In genomic region chr19:8185343-8186068, GRCh38 we compare ENCODE assay signal across 35 cellular contexts. TPM values are rescaled to one million over a fixed set of nuclear protein-coding genes. Genes with fewer than 3 reads are reported as not detected.
"Had no signal": no experiment of that assay in that cellular context is flagged by ENCODE, and none has a peak within 500 bp of the region (broad histone marks: within the 10 kb centered on the region; RNA-seq: fewer than 3 reads in every experiment).

No MANE protein-coding gene starts in this region.

- DNase-seq: activated CD4-positive, alpha-beta memory T cell treated with anti-CD3 and anti-CD28 coated beads for 36 hours; activated CD4-positive, alpha-beta T cell treated with anti-CD3 and anti-CD28 coated beads for 4 hours; activated CD8-positive, alpha-beta memory T cell treated with anti-CD3 and anti-CD28 coated beads, Interleukin-2, amount 50 U/mL, for 4 hours; activated effector memory CD4-positive, alpha-beta T cell treated with anti-CD3 and anti-CD28 coated beads, Interleukin-2, amount 50 U/mL, for 16 hours; activated naive CD4-positive, alpha-beta T cell treated with anti-CD3 and anti-CD28 coated beads for 36 hours; activated naive CD8-positive, alpha-beta T cell treated with anti-CD3 and anti-CD28 coated beads for 36 hours; activated T-cell treated with anti-CD3 and anti-CD28 coated beads, Interleukin-2, amount 50 U/mL, for 1 hour; caudate nucleus; cortex of kidney; effector memory CD8-positive, alpha-beta T cell; foreskin melanocyte; heart right ventricle; kidney glomerular epithelial cell; left ventricle myocardium inferior; mesendoderm; stimulated activated CD4-positive, alpha-beta T cell treated with anti-CD3 and anti-CD28 coated beads, Interleukin-15, amount 100 ng/mL, for 24 hours; stimulated activated CD4-positive, alpha-beta T cell treated with anti-CD3 and anti-CD28 coated beads, Interleukin-2, amount 100 ng/mL, for 24 hours; stimulated activated naive CD4-positive, alpha-beta T cell; T-helper 9 cell; tibial artery; upper lobe of right lung had no signal

- H3K4me3 Mint-ChIP-seq: activated CD4-positive, alpha-beta memory T cell treated with anti-CD3 and anti-CD28 coated beads for 36 hours; activated naive CD4-positive, alpha-beta T cell treated with anti-CD3 and anti-CD28 coated beads for 36 hours; activated naive CD8-positive, alpha-beta T cell treated with anti-CD3 and anti-CD28 coated beads for 36 hours; activated T-helper 1 cell treated with anti-CD3 and anti-CD28 coated beads, Interleukin-12 subunit alpha, Interleukin-12 subunit beta, Interleukin-2, Interleukin-4 antibody, amounts not matched to agents 30 ng/mL and 10 ng/mL and 1 ng/mL, durations not matched to agents 14 hours and 24 hours and 36 hours; effector memory CD8-positive, alpha-beta T cell; natural killer cell treated with Interleukin-12 subunit alpha and Interleukin-12 subunit beta and Interleukin-15 and Interleukin-18, amount 100 ng/mL, for 72 hours had no signal

- H3K4me3 ChIP-seq: heart right ventricle, left ventricle myocardium inferior, lung, right atrium auricular region, suprapubic skin, tibial artery, upper lobe of right lung had no signal

- H3K27ac ChIP-seq: heart right ventricle, left ventricle myocardium inferior, right atrium auricular region, suprapubic skin, tibial artery, upper lobe of right lung, VCaP had no signal

- H3K9me3 Mint-ChIP-seq: activated CD4-positive, alpha-beta memory T cell treated with anti-CD3 and anti-CD28 coated beads for 36 hours; activated naive CD4-positive, alpha-beta T cell treated with anti-CD3 and anti-CD28 coated beads for 36 hours; activated naive CD8-positive, alpha-beta T cell treated with anti-CD3 and anti-CD28 coated beads for 36 hours; activated T-helper 1 cell treated with anti-CD3 and anti-CD28 coated beads, Interleukin-12 subunit alpha, Interleukin-12 subunit beta, Interleukin-2, Interleukin-4 antibody, amounts not matched to agents 30 ng/mL and 10 ng/mL and 1 ng/mL, durations not matched to agents 14 hours and 24 hours and 36 hours; effector memory CD8-positive, alpha-beta T cell; natural killer cell treated with Interleukin-12 subunit alpha and Interleukin-12 subunit beta and Interleukin-15 and Interleukin-18, amount 100 ng/mL, for 72 hours had no signal

- H3K27ac Mint-ChIP-seq: activated CD4-positive, alpha-beta memory T cell treated with anti-CD3 and anti-CD28 coated beads for 36 hours; activated naive CD4-positive, alpha-beta T cell treated with anti-CD3 and anti-CD28 coated beads for 36 hours; activated naive CD8-positive, alpha-beta T cell treated with anti-CD3 and anti-CD28 coated beads for 36 hours; activated T-helper 1 cell treated with anti-CD3 and anti-CD28 coated beads, Interleukin-12 subunit alpha, Interleukin-12 subunit beta, Interleukin-2, Interleukin-4 antibody, amounts not matched to agents 30 ng/mL and 10 ng/mL and 1 ng/mL, durations not matched to agents 14 hours and 24 hours and 36 hours had no signal

- H3K4me1 ChIP-seq: left ventricle myocardium inferior, right atrium auricular region, suprapubic skin, tibial artery, upper lobe of right lung had no signal

- FAIRE-seq: endothelial cell of umbilical vein, TTC549 had no signal

- H3K27me3 ChIP-seq: heart right ventricle, right atrium auricular region, suprapubic skin, upper lobe of right lung had no signal

- H3K36me3 ChIP-seq: heart right ventricle, left ventricle myocardium inferior, right atrium auricular region, suprapubic skin, tibial artery, upper lobe of right lung had no signal

- H3K9me3 ChIP-seq: heart right ventricle, left ventricle myocardium inferior, right atrium auricular region, suprapubic skin, tibial artery, upper lobe of right lung had no signal

- H3K27me3 Mint-ChIP-seq: activated CD4-positive, alpha-beta memory T cell treated with anti-CD3 and anti-CD28 coated beads for 36 hours; activated naive CD8-positive, alpha-beta T cell treated with anti-CD3 and anti-CD28 coated beads for 36 hours; effector memory CD8-positive, alpha-beta T cell; natural killer cell treated with Interleukin-12 subunit alpha and Interleukin-12 subunit beta and Interleukin-15 and Interleukin-18, amount 100 ng/mL, for 72 hours had no signal

- H3K36me3 Mint-ChIP-seq: activated CD4-positive, alpha-beta memory T cell treated with anti-CD3 and anti-CD28 coated beads for 36 hours; activated naive CD8-positive, alpha-beta T cell treated with anti-CD3 and anti-CD28 coated beads for 36 hours; natural killer cell treated with Interleukin-12 subunit alpha and Interleukin-12 subunit beta and Interleukin-15 and Interleukin-18, amount 100 ng/mL, for 72 hours had no signal

- ATAC-seq: effector memory CD8-positive, alpha-beta T cell; heart right ventricle; natural killer cell treated with Interleukin-12 subunit alpha and Interleukin-12 subunit beta and Interleukin-15 and Interleukin-18, amount 100 ng/mL, for 72 hours; upper lobe of right lung had no signal

RNA-seq across cellular contexts. Expression of gene CERS4, which starts 23.7 kb away (rescaled TPM):
- total RNA-seq: myocyte had no signal

RNA-seq across cellular contexts. Expression of gene FBN3, which starts 36.1 kb away (rescaled TPM):
- total RNA-seq: activated CD4-positive, alpha-beta memory T cell treated with anti-CD3 and anti-CD28 coated beads for 36 hours; activated CD8-positive, alpha-beta memory T cell treated with anti-CD3 and anti-CD28 coated beads for 36 hours; activated naive CD4-positive, alpha-beta T cell treated with anti-CD3 and anti-CD28 coated beads for 36 hours; activated naive CD8-positive, alpha-beta T cell treated with anti-CD3 and anti-CD28 coated beads for 36 hours; activated T-helper 1 cell treated with anti-CD3 and anti-CD28 coated beads, Interleukin-12 subunit alpha, Interleukin-12 subunit beta, Interleukin-2, Interleukin-4 antibody, amounts not matched to agents 30 ng/mL and 10 ng/mL and 1 ng/mL, durations not matched to agents 14 hours and 24 hours and 36 hours; endothelial cell of umbilical vein; glomerular endothelial cell; left ventricle myocardium inferior; mononuclear cell; myocyte; natural killer cell treated with Interleukin-12 subunit alpha and Interleukin-12 subunit beta and Interleukin-15 and Interleukin-18, amount 100 ng/mL, for 72 hours; omental fat pad; pulmonary artery endothelial cell; right atrium auricular region had no signal
- polyA plus RNA-seq: endothelial cell of umbilical vein, heart right ventricle had no signal
